ENCODE assay signal across 15 cellular contexts in the genomic region with DNA sequence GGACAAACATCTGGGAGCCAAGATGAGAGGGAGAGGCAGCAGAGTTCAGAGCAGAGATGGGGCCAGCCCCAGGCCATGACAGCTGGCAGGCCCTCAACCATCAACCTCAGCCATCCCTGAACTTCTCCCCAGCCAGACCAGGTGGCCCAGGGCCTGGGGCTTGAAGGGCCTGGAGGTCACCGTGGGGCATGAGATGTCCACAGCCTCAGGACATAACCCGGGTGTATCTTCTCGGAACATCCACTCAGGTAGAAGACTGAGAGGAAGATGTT. TPM values are rescaled to one million over a fixed set of nuclear protein-coding genes. Genes with fewer than 3 reads are reported as not detected.
DNase-seq lines count a peak whose midpoint lies in the region; ATAC-seq and TF ChIP-seq lines count a peak whose summit lies in the region.
"Had no signal": no experiment of that assay in that cellular context is flagged by ENCODE, and none has a peak within 500 bp of the region (broad histone marks: within the 10 kb centered on the region; RNA-seq: fewer than 3 reads in every experiment).

No MANE protein-coding gene starts in this region.

- H3K36me3 ChIP-seq in DOHH2 (ENCODE audit: control insufficient read depth, low read length) (no peaks in the 10 kb centered on the region), Peyer's patch (no peaks in the 10 kb centered on the region), esophagus squamous epithelium (no peaks in the 10 kb centered on the region), spleen (no peaks in the 10 kb centered on the region), mesenchymal stem cell (ENCODE audit: control insufficient read depth in 1 of 2, insufficient read depth in 2 of 2, low read depth in 1 of 2, low read length in 2 of 2) (no peaks in the 10 kb centered on the region)
- H3K36me3 ChIP-seq: SJSA1 had no signal

- peaks cover 8% of the 10 kb centered on the region for H3K4me1 Mint-ChIP-seq in type B pancreatic cell (ENCODE audit: unreplicated experiment)

- H3K36me3 Mint-ChIP-seq in type B pancreatic cell, result no peaks in the 10 kb centered on the region

- H3K4me2 ChIP-seq in DOHH2 (ENCODE audit: low read length) (peak overlapping the region; percentile 90), mesenchymal stem cell (ENCODE audit: low read length, poor library complexity, severe bottlenecking) (no peak overlapping the region)

- no peaks in the 10 kb centered on the region for H3K27me3 ChIP-seq in DOHH2 (ENCODE audit: control insufficient read depth, low read length)
- no peaks in the 10 kb centered on the region for H3K27me3 ChIP-seq in Peyer's patch
- no peaks in the 10 kb centered on the region for H3K27me3 ChIP-seq in esophagus squamous epithelium
- H3K27me3 ChIP-seq in spleen (replicated peaks in 1 of 7), result no peaks in the 10 kb centered on the region
- no peaks in the 10 kb centered on the region for H3K27me3 ChIP-seq in mesenchymal stem cell (ENCODE audit: control insufficient read depth in 1 of 2, insufficient read depth in 1 of 2, low read length in 2 of 2)
- H3K27me3 ChIP-seq: SJSA1 had no signal

- no peak for TF ChIP-seq POLR2A in Peyer's patch (IDR thresholded peaks at IDR 0.05)
- no peak for TF ChIP-seq POLR2A in esophagus squamous epithelium (IDR thresholded peaks at IDR 0.05)
- no peak for TF ChIP-seq POLR2A in spleen (IDR thresholded peaks at IDR 0.05)

- peaks cover 20% of the 10 kb centered on the region for H3F3A ChIP-seq in DOHH2 (ENCODE audit: control insufficient read depth, insufficient read depth)

- no peak overlapping the region for H4K91ac ChIP-seq in mesenchymal stem cell (ENCODE audit: low read length)

- H2BK15ac ChIP-seq in mesenchymal stem cell (ENCODE audit: low read depth, poor library complexity, severe bottlenecking), result no peak overlapping the region

- no peak for ATAC-seq in left lobe of liver

- WGBS in esophagus squamous epithelium, 2 donors, result 69 to 100% methylated on average over 1 to 3 of the region's 3 CpGs
- WGBS in spleen, 5 donors, result 79 to 88% (median 84%) methylated on average over 3 of the region's 3 CpGs
- WGBS in mesenchymal stem cell, result 100% methylated on average over 3 of the region's 3 CpGs

- no peak overlapping the region for H2AK5ac ChIP-seq in mesenchymal stem cell (ENCODE audit: low read length, severe bottlenecking)

- H4K8ac ChIP-seq in mesenchymal stem cell (ENCODE audit: low read length), result no peak overlapping the region

- H3K9me3 ChIP-seq in DOHH2 (ENCODE audit: control insufficient read depth, insufficient read depth, low read length) (no peaks in the 10 kb centered on the region), Peyer's patch (no peaks in the 10 kb centered on the region), esophagus squamous epithelium (no peaks in the 10 kb centered on the region), spleen (no peaks in the 10 kb centered on the region), mesenchymal stem cell (ENCODE audit: control insufficient read depth, low read length) (no peaks in the 10 kb centered on the region)
- H3K9me3 ChIP-seq: SJSA1 had no signal

- H3K79me1 ChIP-seq in mesenchymal stem cell (replicated peaks; ENCODE audit: low read length, poor library complexity, severe bottlenecking), result no peaks in the 10 kb centered on the region

- no peaks in the 10 kb centered on the region for H3K79me2 ChIP-seq in DOHH2 (ENCODE audit: control insufficient read depth, low read length)

- H3K4ac ChIP-seq in mesenchymal stem cell (ENCODE audit: low read depth in 1 of 2, low read length in 2 of 2), result no peak overlapping the region

- H3K27ac ChIP-seq in DOHH2 (ENCODE audit: low read depth, low read length) (peak overlapping the region; percentile 83), Peyer's patch (peak overlapping the region in 3 of 4 donors; percentile 87 to 95 (median 88)), esophagus squamous epithelium (peak overlapping the region; percentile 79 to 94 (median 84)), spleen (peak overlapping the region; percentile 96 to 100 (median 99)), mesenchymal stem cell (ENCODE audit: low read length, poor library complexity, severe bottlenecking) (no peak overlapping the region)
- H3K27ac ChIP-seq: SJSA1 had no signal

- no peaks in the 10 kb centered on the region for H3K9me2 ChIP-seq in DOHH2 (replicated peaks; ENCODE audit: control insufficient read depth, low read length)

- no peak overlapping the region for H3K4me3 Mint-ChIP-seq in type B pancreatic cell

- no peaks in the 10 kb centered on the region for H4K20me1 ChIP-seq in DOHH2 (ENCODE audit: control insufficient read depth, insufficient read depth, low read depth, low read length)

- H3K27me3 Mint-ChIP-seq in type B pancreatic cell, result no peaks in the 10 kb centered on the region

- H3K9ac ChIP-seq in mesenchymal stem cell (ENCODE audit: low read length), result no peak overlapping the region

- H3K4me1 ChIP-seq in DOHH2 (ENCODE audit: control insufficient read depth, low read length) (peaks cover 87% of the 10 kb centered on the region), Peyer's patch (peaks cover 0 to 38% (median 27%) of the 10 kb centered on the region in 4 donors), esophagus squamous epithelium (peaks cover 10 to 73% (median 27%) of the 10 kb centered on the region in 3 donors), spleen (peaks cover 37 to 95% (median 76%) of the 10 kb centered on the region in 6 donors), mesenchymal stem cell (ENCODE audit: control insufficient read depth, insufficient read depth, low read depth, low read length) (peaks cover 52% of the 10 kb centered on the region)

- H2AFZ ChIP-seq in mesenchymal stem cell (ENCODE audit: low read depth, low read length), result no peak overlapping the region

- no peak overlapping the region for H3K27ac Mint-ChIP-seq in type B pancreatic cell

- no peak overlapping the region for H3K23ac ChIP-seq in mesenchymal stem cell (ENCODE audit: low read length in 2 of 2)

- intact Hi-C loops in esophagus squamous epithelium (cut with DNase I), result no loop called here
- intact Hi-C loops in spleen (cut with DNase I; ENCODE audit: low total_unique reads), result no loop called here

- no peak overlapping the region for H2BK5ac ChIP-seq in mesenchymal stem cell (ENCODE audit: low read depth, low read length, poor library complexity, severe bottlenecking)

- TF ChIP-seq CTCF in DOHH2 (IDR thresholded peaks at IDR 0.05; ENCODE audit: low read depth, low read length, poor library complexity, severe bottlenecking) (no peak), Peyer's patch (IDR thresholded peaks at IDR 0.05) (no peak), esophagus squamous epithelium (IDR thresholded peaks at IDR 0.05) (no peak), spleen (IDR thresholded peaks at IDR 0.05 in 8 of 11, conservative IDR thresholded peaks at IDR 0.05 in 3 of 11) (no peak), type B pancreatic cell (conservative IDR thresholded peaks at IDR 0.05) (no peak)

- H3K4me3 ChIP-seq in DOHH2 (ENCODE audit: low read length), result peak overlapping the region; percentile 72
- H3K4me3 ChIP-seq in Peyer's patch, result no peak overlapping the region
- no peak overlapping the region for H3K4me3 ChIP-seq in esophagus squamous epithelium
- peak overlapping the region in 1 of 8 donors; percentile 68 for H3K4me3 ChIP-seq in spleen
- H3K4me3 ChIP-seq in mesenchymal stem cell (ENCODE audit: insufficient read depth in 1 of 2, low read depth in 1 of 2, low read length in 2 of 2), result no peak overlapping the region
- H3K4me3 ChIP-seq: SJSA1 had no signal

- H2BK120ac ChIP-seq in mesenchymal stem cell (ENCODE audit: low read depth, low read length), result no peak overlapping the region

- no peak overlapping the region for H2BK12ac ChIP-seq in mesenchymal stem cell (ENCODE audit: low read length in 2 of 2)

- DNase-seq in Peyer's patch, result no peak
- no peak for DNase-seq in esophagus squamous epithelium (lab: John Stamatoyannopoulos, UW)
- peak; percentile 74 for DNase-seq in spleen
- DNase-seq in type B pancreatic cell (ENCODE audit: extremely low spot score, unreplicated experiment), result no peak
- no peak for DNase-seq in mesenchymal stem cell
- no peak for DNase-seq in left lobe of liver (ENCODE audit: low spot score)
- DNase-seq: activated effector memory CD4-positive, alpha-beta T cell treated with Interleukin-2 at 50 U/mL for 16 hours; KG1; NCI-H187 treated with DMSO at 0.1 percent for 48 hours; NCI-H82; stimulated activated CD4-positive, alpha-beta T cell treated with anti-CD3 and anti-CD28 coated beads, Interleukin-4, amount 100 ng/mL, for 4 hours had no signal

- H3K9me3 Mint-ChIP-seq in type B pancreatic cell, result no peaks in the 10 kb centered on the region

- no peak overlapping the region for H3K18ac ChIP-seq in mesenchymal stem cell (ENCODE audit: low read depth in 1 of 2, low read length in 2 of 2)

- H3K14ac ChIP-seq in mesenchymal stem cell (ENCODE audit: low read length in 2 of 2), result no peak overlapping the region

RNA-seq across cellular contexts. Expression of a gene that starts 12.4 kb away (rescaled TPM):
- total RNA-seq in Peyer's patch, result 10 to 100 TPM; 19.8 to 56.6 (median 39.6) TPM
- 10 to 100 TPM; 10.9 to 44.3 (median 13.8) TPM for total RNA-seq in esophagus squamous epithelium
- total RNA-seq in spleen, result 10 to 100 TPM; 26.3 to 48.4 (median 43.2) TPM
- polyA plus RNA-seq in spleen, result 10 to 100 TPM; 21.7 to 40.2 (median 26.0) TPM
- 28.7 and 44.8 TPM in 2 replicates for total RNA-seq in type B pancreatic cell (ENCODE audit: low replicate concordance)
- polyA plus RNA-seq in mesenchymal stem cell (2013, experiment 1 of 2), result 89.2 TPM
- 88.7 TPM for polyA plus RNA-seq in mesenchymal stem cell (2013, experiment 2 of 2)
- total RNA-seq in left lobe of liver, result 15.8 TPM

RNA-seq across cellular contexts. Expression of a gene that starts 17.6 kb away (rescaled TPM):
- total RNA-seq in Peyer's patch (10 to 100 TPM in 1 of 4 donors, 1 to 10 TPM in 3; 2.6 to 27.2 (median 7.8) TPM), esophagus squamous epithelium (10 to 100 TPM in 2 of 4 donors, 1 to 10 TPM in 2; 2.6 to 15.4 (median 8.8) TPM), spleen (100 to 1,000 TPM in 6 of 7 donors, 10 to 100 TPM in 1; 95.7 to 366 (median 198) TPM), type B pancreatic cell (ENCODE audit: low replicate concordance) (not detected in 2 replicates), left lobe of liver (10.9 TPM)
- 100 to 1,000 TPM in 1 of 3 donors, 10 to 100 TPM in 2; 84.2 to 128 (median 91.8) TPM for polyA plus RNA-seq in spleen
- not detected for polyA plus RNA-seq in mesenchymal stem cell (2013, experiment 1 of 2)
- not detected for polyA plus RNA-seq in mesenchymal stem cell (2013, experiment 2 of 2)
- total RNA-seq: chondrocyte, SJSA1 had no signal

RNA-seq across cellular contexts. Expression of a gene that starts 30.3 kb away (rescaled TPM):
- total RNA-seq in Peyer's patch (100 to 1,000 TPM in 1 of 4 donors, 10 to 100 TPM in 3; 47.6 to 121 (median 70.9) TPM), esophagus squamous epithelium (100 to 1,000 TPM in 3 of 4 donors, 10 to 100 TPM in 1; 72.9 to 134 (median 122) TPM), spleen (10 to 100 TPM; 59.7 to 80.8 (median 66.4) TPM), type B pancreatic cell (ENCODE audit: low replicate concordance) (104 and 141 TPM in 2 replicates), left lobe of liver (64.6 TPM)
- polyA plus RNA-seq in spleen, result 100 to 1,000 TPM in 1 of 3 donors, 10 to 100 TPM in 2; 64.3 to 105 (median 90.0) TPM
- polyA plus RNA-seq in mesenchymal stem cell (2013, experiment 1 of 2), result 95.6 TPM
- 95.8 TPM for polyA plus RNA-seq in mesenchymal stem cell (2013, experiment 2 of 2)

RNA-seq across cellular contexts. Expression of a gene that starts 43.5 kb away (rescaled TPM):
- total RNA-seq in Peyer's patch (not detected), esophagus squamous epithelium (under 1 TPM in 1 of 4 donors, not detected in 3; 0.08 TPM), spleen (1 to 10 TPM in 5 of 7 donors, under 1 TPM in 2; 0.91 to 4.7 (median 1.5) TPM), type B pancreatic cell (ENCODE audit: low replicate concordance) (0.40 and 1.8 TPM in 2 replicates), left lobe of liver (0.08 TPM)
- polyA plus RNA-seq in spleen, result 1 to 10 TPM in 2 of 3 donors, under 1 TPM in 1; 0.49 to 2.2 (median 1.4) TPM
- polyA plus RNA-seq in mesenchymal stem cell (2013, experiment 1 of 2), result not detected
- polyA plus RNA-seq in mesenchymal stem cell (2013, experiment 2 of 2), result not detected
- total RNA-seq: chondrocyte, SJSA1 had no signal

RNA-seq across cellular contexts. Expression of a gene that starts 53.0 kb away (rescaled TPM):
- total RNA-seq in Peyer's patch (under 1 TPM in 2 of 4 donors, not detected in 2; 0.54 to 0.76 TPM), esophagus squamous epithelium (under 1 TPM in 1 of 4 donors, not detected in 3; 0.38 TPM), spleen (1 to 10 TPM in 3 of 7 donors, under 1 TPM in 2, not detected in 2; 0.42 to 1.6 (median 1.2) TPM), type B pancreatic cell (ENCODE audit: low replicate concordance) (0.19 and 0.39 TPM in 2 replicates), left lobe of liver (0.68 TPM)
- 1 to 10 TPM in 1 of 3 donors, under 1 TPM in 2; 0.53 to 1.5 (median 0.74) TPM for polyA plus RNA-seq in spleen
- polyA plus RNA-seq in mesenchymal stem cell (2013, experiment 1 of 2), result 0.32 TPM
- 0.16 TPM for polyA plus RNA-seq in mesenchymal stem cell (2013, experiment 2 of 2)
- total RNA-seq: subcutaneous adipose tissue had no signal
